In genomic region chr3:14967285-14967684, GRCh38 we compare ENCODE assay signal across 39 cellular contexts.
"Had no signal": no experiment of that assay in that cellular context is flagged by ENCODE, and none has a peak within 500 bp of the region (broad histone marks: within the 10 kb centered on the region; RNA-seq: fewer than 3 reads in every experiment).

No MANE protein-coding gene starts in this region.

- DNase-seq: activated effector memory CD4-positive, alpha-beta T cell treated with anti-CD3 and anti-CD28 coated beads, Interleukin-2, amount 50 U/mL, for 16 hours; activated effector memory CD4-positive, alpha-beta T cell treated with Interleukin-2 at 50 U/mL for 16 hours; activated gamma-delta T cell; activated gamma-delta T cell treated with Interleukin-2 at 50 U/mL for 16 hours; activated naive CD4-positive, alpha-beta T cell; activated naive CD4-positive, alpha-beta T cell treated with anti-CD3 and anti-CD28 coated beads for 36 hours; activated naive CD4-positive, alpha-beta T cell treated with anti-CD3 and anti-CD28 coated beads, Interleukin-2, amount 10 ng/mL, durations not matched to agents 7 days and 5 days; activated naive CD4-positive, alpha-beta T cell treated with anti-CD3 and anti-CD28 coated beads, Interleukin-2, amount 50 U/mL, for 16 hours; activated naive CD4-positive, alpha-beta T cell treated with Interleukin-2 at 50 U/mL for 16 hours; activated naive CD8-positive, alpha-beta T cell treated with anti-CD3 and anti-CD28 coated beads for 36 hours; activated naive CD8-positive, alpha-beta T cell treated with anti-CD3 and anti-CD28 coated beads, Interleukin-2, amount 10 ng/mL, durations not matched to agents 7 days and 5 days; activated naive CD8-positive, alpha-beta T cell treated with anti-CD3 and anti-CD28 coated beads, Interleukin-2, amount 50 U/mL, for 24 hours; activated T-cell treated with anti-CD3 and anti-CD28 coated beads, Interleukin-2, amount 50 U/mL, for 1 hour; activated T-cell treated with anti-CD3 and anti-CD28 coated beads, Interleukin-2, amount 50 U/mL, for 24 hours; activated T-cell treated with anti-CD3 and anti-CD28 coated beads, Interleukin-2, amount 50 U/mL, for 4 hours; activated T-cell treated with anti-CD3 and anti-CD28 coated beads, Interleukin-2, amount 50 U/mL, for 48 hours; activated T-cell treated with anti-CD3 and anti-CD28 coated beads, Interleukin-2, amount 50 U/mL, for 72 hours; adrenal gland; amniotic stem cell; amygdala; anterior cingulate cortex; aorta; body of pancreas; brain microvascular endothelial cell; caudate nucleus; central memory CD4-positive, alpha-beta T cell; cerebellar nuclear complex had no signal

- H3K4me1 ChIP-seq: adrenal gland, ascending aorta, body of pancreas, breast epithelium had no signal

- H3K36me3 ChIP-seq: adrenal gland, breast epithelium had no signal

- H3K4me3 Mint-ChIP-seq: activated naive CD4-positive, alpha-beta T cell treated with anti-CD3 and anti-CD28 coated beads for 36 hours; activated naive CD4-positive, alpha-beta T cell treated with anti-CD3 and anti-CD28 coated beads, Interleukin-2, amount 10 ng/mL, durations not matched to agents 7 days and 5 days; activated naive CD4-positive, alpha-beta T cell treated with anti-CD3 and anti-CD28 coated beads, Interleukin-2, amount 50 U/mL, for 24 hours; activated naive CD8-positive, alpha-beta T cell; activated naive CD8-positive, alpha-beta T cell treated with anti-CD3 and anti-CD28 coated beads for 36 hours; activated naive CD8-positive, alpha-beta T cell treated with anti-CD3 and anti-CD28 coated beads, Interleukin-2, amount 10 ng/mL, durations not matched to agents 7 days and 5 days; activated naive CD8-positive, alpha-beta T cell treated with anti-CD3 and anti-CD28 coated beads, Interleukin-2, amount 50 U/mL, for 24 hours; activated T-cell treated with anti-CD3 and anti-CD28 coated beads, Interleukin-2, amount 50 U/mL, for 24 hours; activated T-cell treated with anti-CD3 and anti-CD28 coated beads, Interleukin-2, amount 50 U/mL, for 4 hours; activated T-cell treated with anti-CD3 and anti-CD28 coated beads, Interleukin-2, amount 50 U/mL, for 72 hours; activated T-helper 1 cell treated with anti-CD3 and anti-CD28 coated beads, Interleukin-12 subunit alpha, Interleukin-12 subunit beta, Interleukin-2, Interleukin-4 antibody, amounts not matched to agents 30 ng/mL and 10 ng/mL and 1 ng/mL, durations not matched to agents 14 hours and 24 hours and 36 hours; activated T-helper 17 cell treated with anti-CD3 and anti-CD28 coated beads, Interleukin-2, amount 50 U/mL, for 72 hours; brain; central memory CD8-positive, alpha-beta T cell had no signal

- FAIRE-seq: astrocyte, bronchial epithelial cell had no signal

- H3K4me1 Mint-ChIP-seq: activated naive CD4-positive, alpha-beta T cell treated with anti-CD3 and anti-CD28 coated beads, Interleukin-2, amount 10 ng/mL, durations not matched to agents 7 days and 5 days; brain had no signal

- H3K27me3 ChIP-seq: adrenal gland, ascending aorta, body of pancreas, brain microvascular endothelial cell, breast epithelium, cardiac muscle cell had no signal

- H3K27me3 Mint-ChIP-seq: activated naive CD4-positive, alpha-beta T cell treated with anti-CD3 and anti-CD28 coated beads, Interleukin-2, amount 10 ng/mL, durations not matched to agents 7 days and 5 days; activated naive CD4-positive, alpha-beta T cell treated with anti-CD3 and anti-CD28 coated beads, Interleukin-2, amount 50 U/mL, for 24 hours; activated naive CD8-positive, alpha-beta T cell; activated naive CD8-positive, alpha-beta T cell treated with anti-CD3 and anti-CD28 coated beads for 36 hours; activated naive CD8-positive, alpha-beta T cell treated with anti-CD3 and anti-CD28 coated beads, Interleukin-2, amount 10 ng/mL, durations not matched to agents 7 days and 5 days; activated naive CD8-positive, alpha-beta T cell treated with anti-CD3 and anti-CD28 coated beads, Interleukin-2, amount 50 U/mL, for 24 hours; activated T-cell treated with anti-CD3 and anti-CD28 coated beads, Interleukin-2, amount 50 U/mL, for 24 hours; activated T-helper 17 cell treated with anti-CD3 and anti-CD28 coated beads, Interleukin-2, amount 50 U/mL, for 72 hours; brain; central memory CD8-positive, alpha-beta T cell had no signal

- H3K4me3 ChIP-seq: adrenal gland, ascending aorta, body of pancreas, breast epithelium, cardiac muscle cell had no signal

- H3K27ac ChIP-seq: adrenal gland, ascending aorta, body of pancreas, brain microvascular endothelial cell, breast epithelium, cardiac muscle cell had no signal

- H3K9me3 ChIP-seq: adrenal gland, ascending aorta, body of pancreas, breast epithelium had no signal

- H3K27ac Mint-ChIP-seq: activated naive CD4-positive, alpha-beta T cell treated with anti-CD3 and anti-CD28 coated beads for 36 hours; activated naive CD4-positive, alpha-beta T cell treated with anti-CD3 and anti-CD28 coated beads, Interleukin-2, amount 10 ng/mL, durations not matched to agents 7 days and 5 days; activated naive CD4-positive, alpha-beta T cell treated with anti-CD3 and anti-CD28 coated beads, Interleukin-2, amount 50 U/mL, for 24 hours; activated naive CD8-positive, alpha-beta T cell; activated naive CD8-positive, alpha-beta T cell treated with anti-CD3 and anti-CD28 coated beads for 36 hours; activated naive CD8-positive, alpha-beta T cell treated with anti-CD3 and anti-CD28 coated beads, Interleukin-2, amount 10 ng/mL, durations not matched to agents 7 days and 5 days; activated naive CD8-positive, alpha-beta T cell treated with anti-CD3 and anti-CD28 coated beads, Interleukin-2, amount 50 U/mL, for 24 hours; activated T-cell treated with anti-CD3 and anti-CD28 coated beads, Interleukin-2, amount 50 U/mL, for 24 hours; activated T-cell treated with anti-CD3 and anti-CD28 coated beads, Interleukin-2, amount 50 U/mL, for 72 hours; activated T-helper 1 cell treated with anti-CD3 and anti-CD28 coated beads, Interleukin-12 subunit alpha, Interleukin-12 subunit beta, Interleukin-2, Interleukin-4 antibody, amounts not matched to agents 30 ng/mL and 10 ng/mL and 1 ng/mL, durations not matched to agents 14 hours and 24 hours and 36 hours; activated T-helper 17 cell treated with anti-CD3 and anti-CD28 coated beads, Interleukin-2, amount 50 U/mL, for 72 hours; activated T-helper 2 cell treated with anti-CD3 and anti-CD28 coated beads, Interferon-gamma antibody, Interleukin-2, Interleukin-4, amounts not matched to agents 10 μg/mL and 5 μg/mL and 100 μg/mL, durations not matched to agents 14 hours and 24 hours and 36 hours; brain had no signal

- H3K9me3 Mint-ChIP-seq: activated naive CD4-positive, alpha-beta T cell treated with anti-CD3 and anti-CD28 coated beads, Interleukin-2, amount 10 ng/mL, durations not matched to agents 7 days and 5 days; activated naive CD8-positive, alpha-beta T cell treated with anti-CD3 and anti-CD28 coated beads, Interleukin-2, amount 10 ng/mL, durations not matched to agents 7 days and 5 days; activated naive CD8-positive, alpha-beta T cell treated with anti-CD3 and anti-CD28 coated beads, Interleukin-2, amount 50 U/mL, for 24 hours; activated T-cell treated with anti-CD3 and anti-CD28 coated beads, Interleukin-2, amount 50 U/mL, for 4 hours; activated T-cell treated with anti-CD3 and anti-CD28 coated beads, Interleukin-2, amount 50 U/mL, for 72 hours; activated T-helper 1 cell treated with anti-CD3 and anti-CD28 coated beads, Interleukin-12 subunit alpha, Interleukin-12 subunit beta, Interleukin-2, Interleukin-4 antibody, amounts not matched to agents 30 ng/mL and 10 ng/mL and 1 ng/mL, durations not matched to agents 14 hours and 24 hours and 36 hours; activated T-helper 17 cell treated with anti-CD3 and anti-CD28 coated beads, Interleukin-2, amount 50 U/mL, for 72 hours; central memory CD8-positive, alpha-beta T cell had no signal
